Comparison of ENCODE assay signal across 20 cellular contexts in the genomic region with DNA sequence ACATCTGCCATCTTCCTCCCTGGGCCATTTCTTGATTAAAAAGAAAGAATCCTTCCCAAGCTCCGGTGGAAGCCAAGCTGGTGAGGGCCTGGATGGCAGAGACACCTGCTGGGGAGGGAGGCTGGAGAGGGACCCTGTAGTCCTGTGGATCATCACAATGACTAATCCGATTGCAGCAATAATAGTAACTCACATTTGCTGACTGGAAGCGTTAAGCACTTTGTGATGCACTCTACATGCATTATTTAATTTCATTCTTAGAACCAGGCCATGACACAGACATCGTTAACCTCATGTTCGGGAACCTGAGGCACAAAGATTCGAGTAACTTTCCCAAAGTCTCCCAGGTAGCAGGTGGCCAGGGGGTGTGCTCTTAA. TPM values are rescaled to one million over a fixed set of nuclear protein-coding genes. Genes with fewer than 3 reads are reported as not detected.
"Had no signal": no experiment of that assay in that cellular context is flagged by ENCODE, and none has a peak within 500 bp of the region (broad histone marks: within the 10 kb centered on the region; RNA-seq: fewer than 3 reads in every experiment).

No MANE protein-coding gene starts in this region.

- H3K9me3 ChIP-seq: adrenal gland, ovary, thoracic aorta, upper lobe of right lung had no signal

- H3K27me3 Mint-ChIP-seq: activated CD4-positive, alpha-beta memory T cell treated with anti-CD3 and anti-CD28 coated beads, Interleukin-2, amount 10 ng/mL, durations not matched to agents 7 days and 5 days had no signal

- H3K36me3 ChIP-seq: adrenal gland, neural progenitor cell, ovary, upper lobe of right lung had no signal

- H3K4me3 Mint-ChIP-seq: activated CD4-positive, alpha-beta memory T cell treated with anti-CD3 and anti-CD28 coated beads, Interleukin-2, amount 10 ng/mL, durations not matched to agents 7 days and 5 days; activated naive CD4-positive, alpha-beta T cell treated with anti-CD3 and anti-CD28 coated beads, Interleukin-2, amount 50 U/mL, for 24 hours; activated T-cell treated with anti-CD3 and anti-CD28 coated beads, Interleukin-2, amount 50 U/mL, for 4 hours; neural progenitor cell had no signal

- H3K27ac ChIP-seq: adrenal gland, dorsolateral prefrontal cortex, neural progenitor cell, ovary, thoracic aorta, upper lobe of right lung, VCaP had no signal

- DNase-seq: activated CD4-positive, alpha-beta memory T cell treated with anti-CD3 and anti-CD28 coated beads, Interleukin-2, amount 10 ng/mL, durations not matched to agents 7 days and 5 days; activated effector memory CD4-positive, alpha-beta T cell treated with anti-CD3 and anti-CD28 coated beads, Interleukin-2, amount 50 U/mL, for 16 hours; activated T-cell treated with anti-CD3 and anti-CD28 coated beads, Interleukin-2, amount 50 U/mL, for 4 hours; adrenal gland; foreskin melanocyte; head of caudate nucleus; left cardiac atrium; midbrain; ovary; stimulated activated CD4-positive, alpha-beta T cell treated with anti-CD3 and anti-CD28 coated beads, Interleukin-1b, Interleukin-23, amount 100 ng/mL, for 48 hours; upper lobe of right lung had no signal

- ATAC-seq: activated T-cell treated with anti-CD3 and anti-CD28 coated beads, Interleukin-2, amount 50 U/mL, for 4 hours; esophagus mucosa; left cardiac atrium; sciatic nerve; upper lobe of right lung had no signal

- H3K4me1 Mint-ChIP-seq: activated CD4-positive, alpha-beta memory T cell treated with anti-CD3 and anti-CD28 coated beads, Interleukin-2, amount 10 ng/mL, durations not matched to agents 7 days and 5 days had no signal

- H3K4me3 ChIP-seq: adrenal gland, dorsolateral prefrontal cortex, lung, neural progenitor cell, ovary, thoracic aorta, upper lobe of right lung had no signal

- H3K9me3 Mint-ChIP-seq: activated CD4-positive, alpha-beta memory T cell treated with anti-CD3 and anti-CD28 coated beads, Interleukin-2, amount 10 ng/mL, durations not matched to agents 7 days and 5 days; activated naive CD4-positive, alpha-beta T cell treated with anti-CD3 and anti-CD28 coated beads, Interleukin-2, amount 50 U/mL, for 24 hours; activated T-cell treated with anti-CD3 and anti-CD28 coated beads, Interleukin-2, amount 50 U/mL, for 4 hours; neural progenitor cell had no signal

- H3K27ac Mint-ChIP-seq: activated CD4-positive, alpha-beta memory T cell treated with anti-CD3 and anti-CD28 coated beads, Interleukin-2, amount 10 ng/mL, durations not matched to agents 7 days and 5 days; activated naive CD4-positive, alpha-beta T cell treated with anti-CD3 and anti-CD28 coated beads, Interleukin-2, amount 50 U/mL, for 24 hours had no signal

- H3K27me3 ChIP-seq: adrenal gland, dorsolateral prefrontal cortex, neural progenitor cell, ovary, upper lobe of right lung had no signal

RNA-seq across cellular contexts. Expression of a gene that starts 13.8 kb away (rescaled TPM):
- total RNA-seq: activated CD4-positive, alpha-beta memory T cell treated with anti-CD3 and anti-CD28 coated beads, Interleukin-2, amount 10 ng/mL, durations not matched to agents 7 days and 5 days; T-helper 1 cell treated with Interleukin-12 subunit alpha and Interleukin-12 subunit beta and Interleukin-4 antibody, amounts not matched to agents 30 ng/mL and 1 ng/mL, for 36 hours had no signal
